Comparison of ENCODE assay signal across 1 cellular context in the genomic region with DNA sequence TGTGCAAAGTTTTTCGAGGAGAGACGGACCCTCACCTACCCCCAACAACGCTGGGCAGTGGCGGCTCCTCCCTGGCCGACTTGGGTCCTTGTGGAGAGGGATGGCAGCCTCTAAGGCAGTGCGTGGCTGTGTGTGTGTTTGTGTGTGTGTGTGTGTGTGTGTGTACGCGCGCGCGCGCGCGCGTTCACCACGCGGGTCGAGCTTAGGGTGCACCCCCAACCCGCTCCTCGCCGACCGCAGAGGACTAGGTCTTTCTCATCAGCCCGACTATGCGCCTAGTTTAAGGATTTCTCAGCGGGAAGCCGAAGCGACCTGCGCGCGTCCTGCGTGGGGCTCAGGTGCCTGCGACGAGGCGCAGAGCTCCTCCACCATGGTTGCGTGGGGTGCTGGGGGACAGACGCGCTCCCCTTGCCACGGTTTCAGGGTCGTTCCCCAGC.
A peak's percentile ranks its signal among the peaks of the same experiment; 100 is the strongest.
TF ChIP-seq lines count a peak whose summit lies in the region.

No MANE protein-coding gene starts in this region.

TF ChIP-seq in HepG2, 621 proteins besides CTCF, POLR2A, EP300 and RAD21 (continued from another document and continues in another):
- TF ChIP-seq, protein P1, sequence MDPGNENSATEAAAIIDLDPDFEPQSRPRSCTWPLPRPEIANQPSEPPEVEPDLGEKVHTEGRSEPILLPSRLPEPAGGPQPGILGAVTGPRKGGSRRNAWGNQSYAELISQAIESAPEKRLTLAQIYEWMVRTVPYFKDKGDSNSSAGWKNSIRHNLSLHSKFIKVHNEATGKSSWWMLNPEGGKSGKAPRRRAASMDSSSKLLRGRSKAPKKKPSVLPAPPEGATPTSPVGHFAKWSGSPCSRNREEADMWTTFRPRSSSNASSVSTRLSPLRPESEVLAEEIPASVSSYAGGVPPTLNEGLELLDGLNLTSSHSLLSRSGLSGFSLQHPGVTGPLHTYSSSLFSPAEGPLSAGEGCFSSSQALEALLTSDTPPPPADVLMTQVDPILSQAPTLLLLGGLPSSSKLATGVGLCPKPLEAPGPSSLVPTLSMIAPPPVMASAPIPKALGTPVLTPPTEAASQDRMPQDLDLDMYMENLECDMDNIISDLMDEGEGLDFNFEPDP (CRISPR knock-in tag; conservative IDR thresholded peaks at IDR 0.05), result no peak
- peak; percentile 1 for TF ChIP-seq HNRNPK (IDR thresholded peaks at IDR 0.05; ENCODE audit: low read depth, low read length, poor library complexity, severe bottlenecking)
- TF ChIP-seq, protein P2, sequence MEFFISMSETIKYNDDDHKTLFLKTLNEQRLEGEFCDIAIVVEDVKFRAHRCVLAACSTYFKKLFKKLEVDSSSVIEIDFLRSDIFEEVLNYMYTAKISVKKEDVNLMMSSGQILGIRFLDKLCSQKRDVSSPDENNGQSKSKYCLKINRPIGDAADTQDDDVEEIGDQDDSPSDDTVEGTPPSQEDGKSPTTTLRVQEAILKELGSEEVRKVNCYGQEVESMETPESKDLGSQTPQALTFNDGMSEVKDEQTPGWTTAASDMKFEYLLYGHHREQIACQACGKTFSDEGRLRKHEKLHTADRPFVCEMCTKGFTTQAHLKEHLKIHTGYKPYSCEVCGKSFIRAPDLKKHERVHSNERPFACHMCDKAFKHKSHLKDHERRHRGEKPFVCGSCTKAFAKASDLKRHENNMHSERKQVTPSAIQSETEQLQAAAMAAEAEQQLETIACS (CRISPR knock-in tag; IDR thresholded peaks at IDR 0.05), result peak; percentile 78
- TF ChIP-seq, protein P3, sequence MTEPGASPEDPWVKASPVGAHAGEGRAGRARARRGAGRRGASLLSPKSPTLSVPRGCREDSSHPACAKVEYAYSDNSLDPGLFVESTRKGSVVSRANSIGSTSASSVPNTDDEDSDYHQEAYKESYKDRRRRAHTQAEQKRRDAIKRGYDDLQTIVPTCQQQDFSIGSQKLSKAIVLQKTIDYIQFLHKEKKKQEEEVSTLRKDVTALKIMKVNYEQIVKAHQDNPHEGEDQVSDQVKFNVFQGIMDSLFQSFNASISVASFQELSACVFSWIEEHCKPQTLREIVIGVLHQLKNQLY (CRISPR knock-in tag; IDR thresholded peaks at IDR 0.05), result no peak
- 0 out of 2 replicates have a peak, but pooled peaks have one; percentile 1 for TF ChIP-seq TAF1 (CRISPR knock-in tag; IDR thresholded peaks at IDR 0.05)
- no peak for TF ChIP-seq MBD4 (IDR thresholded peaks at IDR 0.05; ENCODE audit: borderline replicate concordance, low read length)
- no peak for TF ChIP-seq ATF7 (IDR thresholded peaks at IDR 0.05)
- TF ChIP-seq ATF7 (CRISPR knock-in tag; IDR thresholded peaks at IDR 0.05), result 0 out of 2 replicates have a peak, but pooled peaks have one; percentile 8
- TF ChIP-seq NAIF1 (CRISPR knock-in tag; IDR thresholded peaks at IDR 0.05; ENCODE audit: borderline replicate concordance), result no peak
- TF ChIP-seq, protein P4, sequence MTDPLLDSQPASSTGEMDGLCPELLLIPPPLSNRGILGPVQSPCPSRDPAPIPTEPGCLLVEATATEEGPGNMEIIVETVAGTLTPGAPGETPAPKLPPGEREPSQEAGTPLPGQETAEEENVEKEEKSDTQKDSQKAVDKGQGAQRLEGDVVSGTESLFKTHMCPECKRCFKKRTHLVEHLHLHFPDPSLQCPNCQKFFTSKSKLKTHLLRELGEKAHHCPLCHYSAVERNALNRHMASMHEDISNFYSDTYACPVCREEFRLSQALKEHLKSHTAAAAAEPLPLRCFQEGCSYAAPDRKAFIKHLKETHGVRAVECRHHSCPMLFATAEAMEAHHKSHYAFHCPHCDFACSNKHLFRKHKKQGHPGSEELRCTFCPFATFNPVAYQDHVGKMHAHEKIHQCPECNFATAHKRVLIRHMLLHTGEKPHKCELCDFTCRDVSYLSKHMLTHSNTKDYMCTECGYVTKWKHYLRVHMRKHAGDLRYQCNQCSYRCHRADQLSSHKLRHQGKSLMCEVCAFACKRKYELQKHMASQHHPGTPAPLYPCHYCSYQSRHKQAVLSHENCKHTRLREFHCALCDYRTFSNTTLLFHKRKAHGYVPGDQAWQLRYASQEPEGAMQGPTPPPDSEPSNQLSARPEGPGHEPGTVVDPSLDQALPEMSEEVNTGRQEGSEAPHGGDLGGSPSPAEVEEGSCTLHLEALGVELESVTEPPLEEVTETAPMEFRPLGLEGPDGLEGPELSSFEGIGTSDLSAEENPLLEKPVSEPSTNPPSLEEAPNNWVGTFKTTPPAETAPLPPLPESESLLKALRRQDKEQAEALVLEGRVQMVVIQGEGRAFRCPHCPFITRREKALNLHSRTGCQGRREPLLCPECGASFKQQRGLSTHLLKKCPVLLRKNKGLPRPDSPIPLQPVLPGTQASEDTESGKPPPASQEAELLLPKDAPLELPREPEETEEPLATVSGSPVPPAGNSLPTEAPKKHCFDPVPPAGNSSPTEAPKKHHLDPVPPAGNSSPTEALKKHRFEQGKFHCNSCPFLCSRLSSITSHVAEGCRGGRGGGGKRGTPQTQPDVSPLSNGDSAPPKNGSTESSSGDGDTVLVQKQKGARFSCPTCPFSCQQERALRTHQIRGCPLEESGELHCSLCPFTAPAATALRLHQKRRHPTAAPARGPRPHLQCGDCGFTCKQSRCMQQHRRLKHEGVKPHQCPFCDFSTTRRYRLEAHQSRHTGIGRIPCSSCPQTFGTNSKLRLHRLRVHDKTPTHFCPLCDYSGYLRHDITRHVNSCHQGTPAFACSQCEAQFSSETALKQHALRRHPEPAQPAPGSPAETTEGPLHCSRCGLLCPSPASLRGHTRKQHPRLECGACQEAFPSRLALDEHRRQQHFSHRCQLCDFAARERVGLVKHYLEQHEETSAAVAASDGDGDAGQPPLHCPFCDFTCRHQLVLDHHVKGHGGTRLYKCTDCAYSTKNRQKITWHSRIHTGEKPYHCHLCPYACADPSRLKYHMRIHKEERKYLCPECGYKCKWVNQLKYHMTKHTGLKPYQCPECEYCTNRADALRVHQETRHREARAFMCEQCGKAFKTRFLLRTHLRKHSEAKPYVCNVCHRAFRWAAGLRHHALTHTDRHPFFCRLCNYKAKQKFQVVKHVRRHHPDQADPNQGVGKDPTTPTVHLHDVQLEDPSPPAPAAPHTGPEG (CRISPR knock-in tag; IDR thresholded peaks at IDR 0.05), result no peak
- TF ChIP-seq ZBTB7A (CRISPR knock-in tag; IDR thresholded peaks at IDR 0.05), result no peak
- TF ChIP-seq, protein P5, sequence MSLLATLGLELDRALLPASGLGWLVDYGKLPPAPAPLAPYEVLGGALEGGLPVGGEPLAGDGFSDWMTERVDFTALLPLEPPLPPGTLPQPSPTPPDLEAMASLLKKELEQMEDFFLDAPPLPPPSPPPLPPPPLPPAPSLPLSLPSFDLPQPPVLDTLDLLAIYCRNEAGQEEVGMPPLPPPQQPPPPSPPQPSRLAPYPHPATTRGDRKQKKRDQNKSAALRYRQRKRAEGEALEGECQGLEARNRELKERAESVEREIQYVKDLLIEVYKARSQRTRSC (CRISPR knock-in tag; IDR thresholded peaks at IDR 0.05; ENCODE audit: low read depth), result no peak
- TF ChIP-seq, protein P6, sequence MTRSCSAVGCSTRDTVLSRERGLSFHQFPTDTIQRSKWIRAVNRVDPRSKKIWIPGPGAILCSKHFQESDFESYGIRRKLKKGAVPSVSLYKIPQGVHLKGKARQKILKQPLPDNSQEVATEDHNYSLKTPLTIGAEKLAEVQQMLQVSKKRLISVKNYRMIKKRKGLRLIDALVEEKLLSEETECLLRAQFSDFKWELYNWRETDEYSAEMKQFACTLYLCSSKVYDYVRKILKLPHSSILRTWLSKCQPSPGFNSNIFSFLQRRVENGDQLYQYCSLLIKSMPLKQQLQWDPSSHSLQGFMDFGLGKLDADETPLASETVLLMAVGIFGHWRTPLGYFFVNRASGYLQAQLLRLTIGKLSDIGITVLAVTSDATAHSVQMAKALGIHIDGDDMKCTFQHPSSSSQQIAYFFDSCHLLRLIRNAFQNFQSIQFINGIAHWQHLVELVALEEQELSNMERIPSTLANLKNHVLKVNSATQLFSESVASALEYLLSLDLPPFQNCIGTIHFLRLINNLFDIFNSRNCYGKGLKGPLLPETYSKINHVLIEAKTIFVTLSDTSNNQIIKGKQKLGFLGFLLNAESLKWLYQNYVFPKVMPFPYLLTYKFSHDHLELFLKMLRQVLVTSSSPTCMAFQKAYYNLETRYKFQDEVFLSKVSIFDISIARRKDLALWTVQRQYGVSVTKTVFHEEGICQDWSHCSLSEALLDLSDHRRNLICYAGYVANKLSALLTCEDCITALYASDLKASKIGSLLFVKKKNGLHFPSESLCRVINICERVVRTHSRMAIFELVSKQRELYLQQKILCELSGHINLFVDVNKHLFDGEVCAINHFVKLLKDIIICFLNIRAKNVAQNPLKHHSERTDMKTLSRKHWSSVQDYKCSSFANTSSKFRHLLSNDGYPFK (CRISPR knock-in tag; IDR thresholded peaks at IDR 0.05; ENCODE audit: borderline replicate concordance), result no peak
- TF ChIP-seq ZNF121 (CRISPR knock-in tag; IDR thresholded peaks at IDR 0.05), result 0 out of 2 replicates have a peak, but pooled peaks have one; percentile 19
- TF ChIP-seq KDM6A (CRISPR knock-in tag; IDR thresholded peaks at IDR 0.05; ENCODE audit: low read depth), result no peak
- TF ChIP-seq, protein P7, sequence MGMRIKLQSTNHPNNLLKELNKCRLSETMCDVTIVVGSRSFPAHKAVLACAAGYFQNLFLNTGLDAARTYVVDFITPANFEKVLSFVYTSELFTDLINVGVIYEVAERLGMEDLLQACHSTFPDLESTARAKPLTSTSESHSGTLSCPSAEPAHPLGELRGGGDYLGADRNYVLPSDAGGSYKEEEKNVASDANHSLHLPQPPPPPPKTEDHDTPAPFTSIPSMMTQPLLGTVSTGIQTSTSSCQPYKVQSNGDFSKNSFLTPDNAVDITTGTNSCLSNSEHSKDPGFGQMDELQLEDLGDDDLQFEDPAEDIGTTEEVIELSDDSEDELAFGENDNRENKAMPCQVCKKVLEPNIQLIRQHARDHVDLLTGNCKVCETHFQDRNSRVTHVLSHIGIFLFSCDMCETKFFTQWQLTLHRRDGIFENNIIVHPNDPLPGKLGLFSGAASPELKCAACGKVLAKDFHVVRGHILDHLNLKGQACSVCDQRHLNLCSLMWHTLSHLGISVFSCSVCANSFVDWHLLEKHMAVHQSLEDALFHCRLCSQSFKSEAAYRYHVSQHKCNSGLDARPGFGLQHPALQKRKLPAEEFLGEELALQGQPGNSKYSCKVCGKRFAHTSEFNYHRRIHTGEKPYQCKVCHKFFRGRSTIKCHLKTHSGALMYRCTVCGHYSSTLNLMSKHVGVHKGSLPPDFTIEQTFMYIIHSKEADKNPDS (CRISPR knock-in tag; IDR thresholded peaks at IDR 0.05), result no peak
- 0 out of 2 replicates have a peak, but pooled peaks have one; percentile 10 for TF ChIP-seq ZSCAN21 (CRISPR knock-in tag; IDR thresholded peaks at IDR 0.05; ENCODE audit: borderline replicate concordance)
- no peak for TF ChIP-seq ZSCAN9 (CRISPR knock-in tag; IDR thresholded peaks at IDR 0.05; ENCODE audit: borderline replicate concordance)
- TF ChIP-seq YY1 (IDR thresholded peaks at IDR 0.05; ENCODE audit: insufficient read depth, insufficient replicate concordance, low read depth, low read length), result no peak
- 0 out of 2 replicates have a peak, but pooled peaks have one; percentile 34 for TF ChIP-seq PCBP1 (IDR thresholded peaks at IDR 0.05; ENCODE audit: borderline replicate concordance, low read depth, low read length)
- TF ChIP-seq MTA1 (CRISPR knock-in tag; IDR thresholded peaks at IDR 0.05; ENCODE audit: borderline replicate concordance), result peak; percentile 4; the same call in 1 of the 2 replicates
- TF ChIP-seq, protein P8, sequence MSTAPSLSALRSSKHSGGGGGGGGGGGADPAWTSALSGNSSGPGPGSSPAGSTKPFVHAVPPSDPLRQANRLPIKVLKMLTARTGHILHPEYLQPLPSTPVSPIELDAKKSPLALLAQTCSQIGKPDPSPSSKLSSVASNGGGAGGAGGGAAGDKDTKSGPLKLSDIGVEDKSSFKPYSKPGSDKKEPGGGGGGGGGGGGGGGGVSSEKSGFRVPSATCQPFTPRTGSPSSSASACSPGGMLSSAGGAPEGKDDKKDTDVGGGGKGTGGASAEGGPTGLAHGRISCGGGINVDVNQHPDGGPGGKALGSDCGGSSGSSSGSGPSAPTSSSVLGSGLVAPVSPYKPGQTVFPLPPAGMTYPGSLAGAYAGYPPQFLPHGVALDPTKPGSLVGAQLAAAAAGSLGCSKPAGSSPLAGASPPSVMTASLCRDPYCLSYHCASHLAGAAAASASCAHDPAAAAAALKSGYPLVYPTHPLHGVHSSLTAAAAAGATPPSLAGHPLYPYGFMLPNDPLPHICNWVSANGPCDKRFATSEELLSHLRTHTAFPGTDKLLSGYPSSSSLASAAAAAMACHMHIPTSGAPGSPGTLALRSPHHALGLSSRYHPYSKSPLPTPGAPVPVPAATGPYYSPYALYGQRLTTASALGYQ (CRISPR knock-in tag; IDR thresholded peaks at IDR 0.05), result no peak
- TF ChIP-seq PTBP1 (IDR thresholded peaks at IDR 0.05; ENCODE audit: low read depth, low read length, poor library complexity, severe bottlenecking), result peak; percentile 36
- no peak; the same call in 1 of the 2 replicates for TF ChIP-seq ZNF205 (CRISPR knock-in tag; IDR thresholded peaks at IDR 0.05)
- TF ChIP-seq, protein P9, sequence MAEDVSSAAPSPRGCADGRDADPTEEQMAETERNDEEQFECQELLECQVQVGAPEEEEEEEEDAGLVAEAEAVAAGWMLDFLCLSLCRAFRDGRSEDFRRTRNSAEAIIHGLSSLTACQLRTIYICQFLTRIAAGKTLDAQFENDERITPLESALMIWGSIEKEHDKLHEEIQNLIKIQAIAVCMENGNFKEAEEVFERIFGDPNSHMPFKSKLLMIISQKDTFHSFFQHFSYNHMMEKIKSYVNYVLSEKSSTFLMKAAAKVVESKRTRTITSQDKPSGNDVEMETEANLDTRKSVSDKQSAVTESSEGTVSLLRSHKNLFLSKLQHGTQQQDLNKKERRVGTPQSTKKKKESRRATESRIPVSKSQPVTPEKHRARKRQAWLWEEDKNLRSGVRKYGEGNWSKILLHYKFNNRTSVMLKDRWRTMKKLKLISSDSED (CRISPR knock-in tag; IDR thresholded peaks at IDR 0.05), result no peak
- no peak for TF ChIP-seq ZSCAN29 (CRISPR knock-in tag; conservative IDR thresholded peaks at IDR 0.05)
- no peak for TF ChIP-seq FOSL1 (CRISPR knock-in tag; IDR thresholded peaks at IDR 0.05; ENCODE audit: borderline replicate concordance)
- TF ChIP-seq RFXAP (CRISPR knock-in tag; IDR thresholded peaks at IDR 0.05; ENCODE audit: borderline replicate concordance), result no peak
- TF ChIP-seq, protein P10, sequence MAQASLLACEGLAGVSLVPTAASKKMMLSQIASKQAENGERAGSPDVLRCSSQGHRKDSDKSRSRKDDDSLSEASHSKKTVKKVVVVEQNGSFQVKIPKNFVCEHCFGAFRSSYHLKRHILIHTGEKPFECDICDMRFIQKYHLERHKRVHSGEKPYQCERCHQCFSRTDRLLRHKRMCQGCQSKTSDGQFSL (CRISPR knock-in tag; IDR thresholded peaks at IDR 0.05), result peak; percentile 49
- no peak for TF ChIP-seq ZNF441 (CRISPR knock-in tag; IDR thresholded peaks at IDR 0.05; ENCODE audit: borderline replicate concordance)
- TF ChIP-seq, protein P11, sequence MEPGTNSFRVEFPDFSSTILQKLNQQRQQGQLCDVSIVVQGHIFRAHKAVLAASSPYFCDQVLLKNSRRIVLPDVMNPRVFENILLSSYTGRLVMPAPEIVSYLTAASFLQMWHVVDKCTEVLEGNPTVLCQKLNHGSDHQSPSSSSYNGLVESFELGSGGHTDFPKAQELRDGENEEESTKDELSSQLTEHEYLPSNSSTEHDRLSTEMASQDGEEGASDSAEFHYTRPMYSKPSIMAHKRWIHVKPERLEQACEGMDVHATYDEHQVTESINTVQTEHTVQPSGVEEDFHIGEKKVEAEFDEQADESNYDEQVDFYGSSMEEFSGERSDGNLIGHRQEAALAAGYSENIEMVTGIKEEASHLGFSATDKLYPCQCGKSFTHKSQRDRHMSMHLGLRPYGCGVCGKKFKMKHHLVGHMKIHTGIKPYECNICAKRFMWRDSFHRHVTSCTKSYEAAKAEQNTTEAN (CRISPR knock-in tag; conservative IDR thresholded peaks at IDR 0.05), result no peak
- TF ChIP-seq ZC3H13 (CRISPR knock-in tag; IDR thresholded peaks at IDR 0.05), result peak; percentile 60
- TF ChIP-seq REXO4 (CRISPR knock-in tag; IDR thresholded peaks at IDR 0.05; ENCODE audit: borderline replicate concordance), result no peak
- TF ChIP-seq KDM3A (CRISPR knock-in tag; IDR thresholded peaks at IDR 0.05; ENCODE audit: low read depth), result no peak
- TF ChIP-seq SMYD3 (CRISPR knock-in tag; IDR thresholded peaks at IDR 0.05), result no peak
